15 cellular contexts compared by ENCODE assay signal in the genomic region with DNA sequence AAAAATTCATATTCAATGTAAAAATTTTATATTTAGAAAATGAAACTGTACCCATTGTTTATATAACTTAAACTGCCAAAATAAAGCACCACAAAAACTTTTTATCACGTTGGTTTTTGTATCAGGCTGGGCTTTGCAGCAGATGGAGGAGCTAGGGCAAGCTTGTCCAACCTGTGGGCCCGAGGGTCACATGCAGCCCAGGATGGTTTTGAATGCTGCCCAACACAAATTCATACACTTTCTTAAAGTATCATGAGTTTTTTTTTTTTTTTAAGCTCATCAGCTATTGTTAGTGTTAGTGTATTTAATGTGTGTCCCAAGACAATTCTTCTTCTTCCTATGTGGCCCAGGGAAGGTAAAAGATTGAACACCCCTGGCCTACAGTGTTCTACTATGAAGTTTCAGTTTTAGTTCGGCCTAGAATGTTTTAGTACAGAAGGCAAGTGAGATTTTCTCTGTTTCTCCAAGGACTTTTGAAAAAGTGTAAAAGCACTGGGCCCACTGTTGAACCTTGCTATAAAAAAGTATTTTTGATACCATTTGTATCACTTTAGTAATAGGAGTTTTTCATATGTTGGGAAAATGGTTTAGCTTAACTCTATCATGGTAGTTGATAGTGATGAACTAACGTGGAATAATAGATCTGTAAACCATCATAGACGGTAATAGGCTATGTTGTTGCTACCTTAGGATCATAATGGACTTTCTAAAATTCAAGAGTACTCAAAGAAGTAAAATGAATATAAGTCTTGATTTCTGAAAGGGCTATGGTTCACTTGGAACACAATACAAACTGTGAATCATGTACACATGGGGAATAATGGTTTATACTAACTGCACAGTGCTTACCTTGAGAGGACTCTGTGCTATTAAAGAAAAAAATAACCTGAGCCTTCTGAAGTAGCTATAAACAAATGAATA. TPM values are rescaled to one million over a fixed set of nuclear protein-coding genes. Genes with fewer than 3 reads are reported as not detected.
DNase-seq lines count a peak whose midpoint lies in the region; ATAC-seq and TF ChIP-seq lines count a peak whose summit lies in the region.
"Had no signal": no experiment of that assay in that cellular context is flagged by ENCODE, and none has a peak within 500 bp of the region (broad histone marks: within the 10 kb centered on the region; RNA-seq: fewer than 3 reads in every experiment).

No MANE protein-coding gene starts in this region.

- H3K36me3 ChIP-seq in KOPT-K1 (ENCODE audit: insufficient read depth, low read length) (peaks cover 10% of the 10 kb centered on the region; the same call in 1 of the 2 replicates), RWPE2 (ENCODE audit: low read depth) (peaks cover 54% of the 10 kb centered on the region), osteoblast (ENCODE audit: insufficient read depth, low read length) (no peaks in the 10 kb centered on the region)
- H3K36me3 ChIP-seq: Peyer's patch had no signal

- H3K27ac Mint-ChIP-seq in T-helper 1 cell treated with Interleukin-12 subunit alpha and Interleukin-12 subunit beta and Interleukin-4 antibody, amounts not matched to agents 30 μg/mL and 1 μg/mL, for 36 hours = no peak overlapping the region

- H3K4me1 Mint-ChIP-seq in T-helper 1 cell treated with Interleukin-12 subunit alpha and Interleukin-12 subunit beta and Interleukin-4 antibody, amounts not matched to agents 30 μg/mL and 1 μg/mL, for 36 hours (ENCODE audit: low read depth) = peaks cover 39% of the 10 kb centered on the region

- peaks cover 27% of the 10 kb centered on the region for H3K4me1 ChIP-seq in RWPE2 (ENCODE audit: insufficient read depth, poor library complexity, severe bottlenecking)
- H3K4me1 ChIP-seq in osteoblast (ENCODE audit: insufficient read depth, low read length) = peaks cover 34% of the 10 kb centered on the region

- DNase-seq in T-helper 1 cell (no peak), RWPE2 (ENCODE audit: low spot score) (no peak), osteoblast (ENCODE audit: insufficient read length, low spot score, missing footprints) (no peak), NCI-H446 (lab: John Stamatoyannopoulos, UW) (no peak), NOMO-1 treated with dmso at 0.1 percent for 144 hours (lab: John Stamatoyannopoulos, UW; ENCODE audit: unreplicated experiment) (no peak), superior temporal gyrus (ENCODE audit: extremely low spot score) (no peak)
- DNase-seq: activated CD4-positive, alpha-beta T cell treated with anti-CD3 and anti-CD28 coated beads for 48 hours; activated T-cell treated with anti-CD3 and anti-CD28 coated beads, Interleukin-2, amount 50 U/mL, for 1 hour; glutamatergic neuron; kidney; Peyer's patch had no signal

- H3K79me2 ChIP-seq in osteoblast (ENCODE audit: insufficient read depth, low read length) = peaks cover 43% of the 10 kb centered on the region

- H3K9me3 ChIP-seq in KOPT-K1 (ENCODE audit: insufficient read depth, low read length, poor library complexity, severe bottlenecking) = no peaks in the 10 kb centered on the region
- no peaks in the 10 kb centered on the region for H3K9me3 ChIP-seq in RWPE2 (ENCODE audit: severe bottlenecking)
- H3K9me3 ChIP-seq in osteoblast (ENCODE audit: low read depth, low read length) = no peaks in the 10 kb centered on the region
- H3K9me3 ChIP-seq: Peyer's patch had no signal

- H3K27me3 Mint-ChIP-seq in T-helper 1 cell treated with Interleukin-12 subunit alpha and Interleukin-12 subunit beta and Interleukin-4 antibody, amounts not matched to agents 30 μg/mL and 1 μg/mL, for 36 hours (ENCODE audit: low read depth) = peaks cover 50% of the 10 kb centered on the region

- H4K20me1 ChIP-seq in osteoblast (ENCODE audit: insufficient read depth, low read length) = no peaks in the 10 kb centered on the region

- peaks cover 19% of the 10 kb centered on the region for H3K36me3 Mint-ChIP-seq in T-helper 1 cell treated with Interleukin-12 subunit alpha and Interleukin-12 subunit beta and Interleukin-4 antibody, amounts not matched to agents 30 μg/mL and 1 μg/mL, for 36 hours (ENCODE audit: low read depth)

- no peaks in the 10 kb centered on the region for H3K27me3 ChIP-seq in RWPE2 (ENCODE audit: insufficient read depth, poor library complexity, severe bottlenecking)
- no peaks in the 10 kb centered on the region for H3K27me3 ChIP-seq in osteoblast (ENCODE audit: insufficient read depth, low read length)

- TF ChIP-seq CTCF in RWPE2 (IDR thresholded peaks at IDR 0.05; ENCODE audit: poor library complexity, severe bottlenecking) (no peak), osteoblast (IDR thresholded peaks at IDR 0.05; ENCODE audit: extremely low read depth, low read depth, low read length) (no peak)

- no peaks in the 10 kb centered on the region for H3K9me3 Mint-ChIP-seq in T-helper 1 cell treated with Interleukin-12 subunit alpha and Interleukin-12 subunit beta and Interleukin-4 antibody, amounts not matched to agents 30 μg/mL and 1 μg/mL, for 36 hours

- peak overlapping the region; percentile 69 for H3K27ac ChIP-seq in KOPT-K1 (ENCODE audit: low read depth, low read length, poor library complexity, severe bottlenecking)
- H3K27ac ChIP-seq in RWPE2 (ENCODE audit: poor library complexity, severe bottlenecking) = peak overlapping the region; percentile 89
- H3K27ac ChIP-seq in osteoblast (ENCODE audit: low read depth, low read length) = peak overlapping the region; percentile 13
- H3K27ac ChIP-seq: epithelial cell of prostate, Peyer's patch had no signal

- no peak for ATAC-seq in RWPE2 (ENCODE audit: low read depth)
- ATAC-seq: HCT116 had no signal

- peak overlapping the region; percentile 34 for H3K4me3 Mint-ChIP-seq in T-helper 1 cell treated with Interleukin-12 subunit alpha and Interleukin-12 subunit beta and Interleukin-4 antibody, amounts not matched to agents 30 μg/mL and 1 μg/mL, for 36 hours

- peak overlapping the region; percentile 79 for H3K4me3 ChIP-seq in RWPE2 (ENCODE audit: severe bottlenecking)
- H3K4me3 ChIP-seq in osteoblast (ENCODE audit: insufficient read depth, low read length) = no peak overlapping the region
- H3K4me3 ChIP-seq: Peyer's patch had no signal

- H3K4me2 ChIP-seq in osteoblast (ENCODE audit: insufficient read depth, low read length) = peak overlapping the region; percentile 51

- no peak overlapping the region for H2AFZ ChIP-seq in osteoblast (ENCODE audit: low read length)

RNA-seq across cellular contexts. Expression of a gene that starts 2.9 kb away (rescaled TPM):
- total RNA-seq in osteoblast = 32.1 and 37.6 TPM in 2 replicates

RNA-seq across cellular contexts. Expression of a gene that starts 3.3 kb away (rescaled TPM):
- total RNA-seq in osteoblast = 15.2 and 16.5 TPM in 2 replicates

RNA-seq across cellular contexts. Expression of a gene that starts 17.8 kb away (rescaled TPM):
- total RNA-seq in osteoblast = 50.7 and 51.9 TPM in 2 replicates

Comparison
In these comparisons a context has a peak if more than half of its experiments do, and no peak if none do; other contexts are left out.
1. H3K27ac ChIP-seq: peak in every context shown above with its lines; median percentile 89 in RWPE2; 69 in KOPT-K1; 13 in osteoblast.